25 cellular contexts compared by ENCODE assay signal in the genomic region with DNA sequence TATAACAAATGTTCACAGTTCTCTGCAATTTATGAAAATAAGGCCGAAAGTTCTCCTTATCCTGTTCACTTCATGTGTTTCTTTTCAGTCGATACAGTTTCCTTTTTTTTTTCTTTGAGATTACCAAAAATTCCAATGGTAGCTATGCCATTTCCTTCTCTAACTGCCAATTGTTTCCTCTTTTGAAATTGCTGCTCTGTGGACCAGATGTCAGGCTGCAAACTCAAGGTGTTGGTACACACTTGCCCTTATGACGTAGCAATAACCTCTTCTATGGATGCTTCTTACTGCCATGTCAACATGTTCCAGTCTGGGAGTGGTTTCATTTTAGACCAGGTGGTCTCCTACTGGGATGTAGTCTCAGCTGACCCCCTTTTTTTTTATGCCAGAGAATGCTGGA. TPM values are rescaled to one million over a fixed set of nuclear protein-coding genes. Genes with fewer than 3 reads are reported as not detected.
DNase-seq lines count a peak whose midpoint lies in the region; ATAC-seq and TF ChIP-seq lines count a peak whose summit lies in the region.
"Had no signal": no experiment of that assay in that cellular context is flagged by ENCODE, and none has a peak within 500 bp of the region (broad histone marks: within the 10 kb centered on the region; RNA-seq: fewer than 3 reads in every experiment).

No MANE protein-coding gene starts in this region.

- TF ChIP-seq POLR2A in breast epithelium (IDR thresholded peaks at IDR 0.05): no peak

- H3K4me3 ChIP-seq in SJSA1: no peak overlapping the region
- H3K4me3 ChIP-seq in breast epithelium: no peak overlapping the region
- H3K4me3 ChIP-seq: K562, lung, MG63, transverse colon had no signal

- H3K9me3 ChIP-seq in SJSA1 (replicated peaks) (no peaks in the 10 kb centered on the region), breast epithelium (no peaks in the 10 kb centered on the region)
- H3K9me3 ChIP-seq: MG63, transverse colon had no signal

- no peaks in the 10 kb centered on the region for H3K27me3 ChIP-seq in SJSA1 (replicated peaks)
- no peaks in the 10 kb centered on the region for H3K27me3 ChIP-seq in breast epithelium
- H3K27me3 ChIP-seq: MG63, transverse colon had no signal

- H3K36me3 ChIP-seq in SJSA1: no peaks in the 10 kb centered on the region
- no peaks in the 10 kb centered on the region for H3K36me3 ChIP-seq in breast epithelium
- H3K36me3 ChIP-seq: MG63, transverse colon had no signal

- peak overlapping the region; percentile 28 for H3K27ac ChIP-seq in SJSA1
- H3K27ac ChIP-seq in breast epithelium: no peak overlapping the region
- H3K27ac ChIP-seq: C4-2B, transverse colon had no signal

- peak; percentile 16 for DNase-seq in AG20443 (ENCODE audit: low spot score)
- DNase-seq in GM03348 (ENCODE audit: low spot score): peak; percentile 2
- peak in 1 of 2 experiments; percentile 13 for DNase-seq in SJSA1 (ENCODE audit: low read depth in 1 of 2, low spot score in 2 of 2)
- DNase-seq in glomerular endothelial cell (ENCODE audit: extremely low read depth, low read depth, low spot score): peak; percentile 29
- no peak for DNase-seq in NCI-H526 (lab: John Stamatoyannopoulos, UW)
- no peak for DNase-seq in UCSD-AML1 (lab: John Stamatoyannopoulos, UW; ENCODE audit: unreplicated experiment)
- no peak for DNase-seq in breast epithelium (ENCODE audit: low spot score in 2 of 2)
- DNase-seq: ACHN; activated gamma-delta T cell; activated naive CD8-positive, alpha-beta T cell treated with anti-CD3 and anti-CD28 coated beads, Interleukin-2, amount 10 ng/mL, durations not matched to agents 7 days and 5 days; activated T-cell treated with anti-CD3 and anti-CD28 coated beads, Interleukin-2, amount 50 U/mL, for 24 hours; aorta; central memory CD4-positive, alpha-beta T cell; COR-L47; MG63; NCI-H1417; NCI-H2081; NCI-H69; transverse colon had no signal

- ATAC-seq in GM21723 (IDR thresholded peaks at IDR 0.05; ENCODE audit: unreplicated experiment): no peak
- ATAC-seq: esophagus mucosa; K562; stimulated activated effector memory CD8-positive, alpha-beta T cell treated with anti-CD3 and anti-CD28 coated beads, Interleukin-12 subunit alpha, Interleukin-12 subunit beta, amount 100 ng/mL, for 72 hours had no signal

- no peak for TF ChIP-seq CTCF in breast epithelium (IDR thresholded peaks at IDR 0.05)

- intact Hi-C loops in breast epithelium (cut with DNase I; ENCODE audit: low total_unique reads): loop anchor here (10.0 kb wide), 1 partner anchor 522 kb away; no protein-coding TSS in a partner anchor

- H3K4me1 ChIP-seq in SJSA1 (replicated peaks) (peaks cover 19% of the 10 kb centered on the region), breast epithelium (no peaks in the 10 kb centered on the region)
- H3K4me1 ChIP-seq: transverse colon had no signal

RNA-seq across cellular contexts. Expression of gene CASD1, which starts 52.9 kb away (rescaled TPM):
- 14.3 and 25.7 TPM in 2 replicates for total RNA-seq in SJSA1 (2014; rRNA removed; shearing (Covaris generic))
- total RNA-seq in glomerular endothelial cell (9.9 and 16.0 TPM in 2 replicates), breast epithelium (10 to 100 TPM; 23.7 to 53.6 (median 27.5) TPM)

Comparison
In these comparisons a context has a peak if more than half of its experiments do, and no peak if none do; other contexts are left out.
1. DNase-seq: peak in AG20443 (single experiment), GM03348 (single experiment) and glomerular endothelial cell (single experiment); none in NCI-H526 (0 of 2), UCSD-AML1 (single experiment) and breast epithelium (0 of 2).